In the genomic region with DNA sequence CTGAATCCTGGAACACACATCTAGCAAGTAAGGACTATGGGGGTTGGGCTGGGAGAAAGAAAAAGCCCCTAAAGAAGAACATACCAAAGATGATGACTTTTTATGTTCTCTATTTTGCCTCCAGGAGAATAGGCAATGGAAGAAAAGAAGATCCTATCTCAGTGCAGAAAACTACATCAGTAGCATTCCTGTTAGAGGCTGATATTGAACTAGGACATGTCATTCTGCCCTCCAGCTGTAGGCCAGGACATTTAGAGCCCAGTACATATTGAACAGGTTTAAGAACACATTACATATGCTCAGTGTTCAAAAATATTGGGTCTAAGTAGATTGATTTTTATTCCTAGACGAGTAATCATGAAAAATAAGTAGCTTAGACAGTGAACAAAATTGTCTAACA, we compare ENCODE assay signal across 25 cellular contexts. TPM values are rescaled to one million over a fixed set of nuclear protein-coding genes. Genes with fewer than 3 reads are reported as not detected.
"Had no signal": no experiment of that assay in that cellular context is flagged by ENCODE, and none has a peak within 500 bp of the region (broad histone marks: within the 10 kb centered on the region; RNA-seq: fewer than 3 reads in every experiment).

No MANE protein-coding gene starts in this region.

- H3K9me3 ChIP-seq: colonic mucosa, esophagus muscularis mucosa, esophagus squamous epithelium, gastrocnemius medialis, gastroesophageal sphincter, heart left ventricle had no signal

- H3K27ac ChIP-seq: colonic mucosa, coronary artery, dorsolateral prefrontal cortex, epithelial cell of prostate, esophagus muscularis mucosa, esophagus squamous epithelium, foreskin keratinocyte, gastrocnemius medialis, gastroesophageal sphincter, heart left ventricle had no signal

- H3K27me3 ChIP-seq: colonic mucosa, esophagus muscularis mucosa, esophagus squamous epithelium, gastrocnemius medialis, gastroesophageal sphincter, heart left ventricle had no signal

- H3K4me1 ChIP-seq: colonic mucosa, esophagus muscularis mucosa, esophagus squamous epithelium, foreskin keratinocyte, gastrocnemius medialis, gastroesophageal sphincter, heart left ventricle had no signal

- ATAC-seq: effector memory CD8-positive, alpha-beta T cell; esophagus mucosa; foreskin keratinocyte; gastrocnemius medialis; gastroesophageal sphincter; heart left ventricle had no signal

- H3K4me3 ChIP-seq: colonic mucosa, coronary artery, dorsolateral prefrontal cortex, esophagus muscularis mucosa, esophagus squamous epithelium, gastrocnemius medialis, gastroesophageal sphincter, heart left ventricle had no signal

- H3K36me3 ChIP-seq: colonic mucosa, esophagus muscularis mucosa, esophagus squamous epithelium, gastrocnemius medialis, gastroesophageal sphincter, heart left ventricle had no signal

- DNase-seq: colonic mucosa; cortex of kidney; dermis blood vessel endothelial cell; dorsolateral prefrontal cortex; effector CD4-positive, alpha-beta T cell; effector CD8-positive, alpha-beta T cell; effector memory CD4-positive, alpha-beta T cell; effector memory CD8-positive, alpha-beta T cell; endodermal cell; erythroblast; esophagus squamous epithelium; foreskin fibroblast; foreskin keratinocyte; foreskin melanocyte; gastrocnemius medialis; glutamatergic neuron; head of caudate nucleus; heart left ventricle had no signal

RNA-seq across cellular contexts. Expression of gene PRLR, which starts 24.7 kb away (rescaled TPM):
- total RNA-seq: dermis blood vessel endothelial cell, endothelial cell of umbilical vein, foreskin keratinocyte, glomerular endothelial cell had no signal
- polyA plus RNA-seq: endothelial cell of umbilical vein, foreskin keratinocyte had no signal
